1 cellular context compared by ENCODE assay signal in the genomic region with DNA sequence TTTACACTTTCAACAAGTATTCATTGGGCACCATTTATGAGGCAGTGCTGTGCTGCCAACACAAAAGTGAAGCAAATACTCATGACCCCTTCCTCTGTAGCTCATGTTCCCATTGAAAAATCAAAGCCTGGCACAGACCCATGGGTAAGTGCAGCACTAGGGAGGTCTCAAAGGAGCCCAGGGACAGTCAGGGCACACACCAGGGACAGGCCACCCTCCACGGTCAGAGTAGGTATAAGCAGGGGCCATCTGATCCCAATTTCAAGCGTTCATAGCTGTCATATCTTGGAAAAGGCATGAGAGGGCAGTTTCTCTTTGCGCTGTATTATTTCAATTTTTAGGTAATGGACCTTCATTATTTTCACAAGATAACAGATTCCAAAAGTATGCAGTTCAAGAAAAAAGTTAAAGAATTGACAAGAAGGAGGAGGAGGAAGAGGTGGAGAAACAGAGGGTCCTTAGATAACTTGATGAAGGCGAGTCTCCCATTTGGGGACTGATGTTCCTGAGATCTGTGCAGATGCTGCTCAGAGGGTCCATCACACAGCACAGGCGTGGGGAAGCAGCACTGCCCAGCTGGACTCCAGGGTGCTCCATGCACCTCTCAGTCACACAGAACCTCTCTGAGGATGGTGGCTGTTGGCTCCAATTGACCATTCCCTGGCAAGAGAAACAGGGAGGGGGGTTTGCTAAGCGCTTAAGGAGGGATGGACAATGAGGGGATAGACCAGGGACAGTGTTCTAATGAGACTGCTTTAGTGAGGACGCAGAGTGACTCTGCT.
TF ChIP-seq lines count a peak whose summit lies in the region.

No MANE protein-coding gene starts in this region.

TF ChIP-seq in HepG2, 621 proteins besides CTCF, POLR2A, EP300 and RAD21 (continued from another document):
- TF ChIP-seq, protein P1, sequence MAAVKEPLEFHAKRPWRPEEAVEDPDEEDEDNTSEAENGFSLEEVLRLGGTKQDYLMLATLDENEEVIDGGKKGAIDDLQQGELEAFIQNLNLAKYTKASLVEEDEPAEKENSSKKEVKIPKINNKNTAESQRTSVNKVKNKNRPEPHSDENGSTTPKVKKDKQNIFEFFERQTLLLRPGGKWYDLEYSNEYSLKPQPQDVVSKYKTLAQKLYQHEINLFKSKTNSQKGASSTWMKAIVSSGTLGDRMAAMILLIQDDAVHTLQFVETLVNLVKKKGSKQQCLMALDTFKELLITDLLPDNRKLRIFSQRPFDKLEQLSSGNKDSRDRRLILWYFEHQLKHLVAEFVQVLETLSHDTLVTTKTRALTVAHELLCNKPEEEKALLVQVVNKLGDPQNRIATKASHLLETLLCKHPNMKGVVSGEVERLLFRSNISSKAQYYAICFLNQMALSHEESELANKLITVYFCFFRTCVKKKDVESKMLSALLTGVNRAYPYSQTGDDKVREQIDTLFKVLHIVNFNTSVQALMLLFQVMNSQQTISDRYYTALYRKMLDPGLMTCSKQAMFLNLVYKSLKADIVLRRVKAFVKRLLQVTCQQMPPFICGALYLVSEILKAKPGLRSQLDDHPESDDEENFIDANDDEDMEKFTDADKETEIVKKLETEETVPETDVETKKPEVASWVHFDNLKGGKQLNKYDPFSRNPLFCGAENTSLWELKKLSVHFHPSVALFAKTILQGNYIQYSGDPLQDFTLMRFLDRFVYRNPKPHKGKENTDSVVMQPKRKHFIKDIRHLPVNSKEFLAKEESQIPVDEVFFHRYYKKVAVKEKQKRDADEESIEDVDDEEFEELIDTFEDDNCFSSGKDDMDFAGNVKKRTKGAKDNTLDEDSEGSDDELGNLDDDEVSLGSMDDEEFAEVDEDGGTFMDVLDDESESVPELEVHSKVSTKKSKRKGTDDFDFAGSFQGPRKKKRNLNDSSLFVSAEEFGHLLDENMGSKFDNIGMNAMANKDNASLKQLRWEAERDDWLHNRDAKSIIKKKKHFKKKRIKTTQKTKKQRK (IDR thresholded peaks at IDR 0.05; ENCODE audit: low read length): no peak
- no peak for TF ChIP-seq AKAP8 (CRISPR knock-in tag; IDR thresholded peaks at IDR 0.05)
- TF ChIP-seq HNF1A (IDR thresholded peaks at IDR 0.05; ENCODE audit: low read depth): no peak
- TF ChIP-seq HNF1A (CRISPR knock-in tag; IDR thresholded peaks at IDR 0.05; ENCODE audit: borderline replicate concordance): no peak
- TF ChIP-seq ZNF674 (CRISPR knock-in tag; IDR thresholded peaks at IDR 0.05; ENCODE audit: low read depth): no peak
